ENCODE assay signal across 17 cellular contexts in the genomic region with DNA sequence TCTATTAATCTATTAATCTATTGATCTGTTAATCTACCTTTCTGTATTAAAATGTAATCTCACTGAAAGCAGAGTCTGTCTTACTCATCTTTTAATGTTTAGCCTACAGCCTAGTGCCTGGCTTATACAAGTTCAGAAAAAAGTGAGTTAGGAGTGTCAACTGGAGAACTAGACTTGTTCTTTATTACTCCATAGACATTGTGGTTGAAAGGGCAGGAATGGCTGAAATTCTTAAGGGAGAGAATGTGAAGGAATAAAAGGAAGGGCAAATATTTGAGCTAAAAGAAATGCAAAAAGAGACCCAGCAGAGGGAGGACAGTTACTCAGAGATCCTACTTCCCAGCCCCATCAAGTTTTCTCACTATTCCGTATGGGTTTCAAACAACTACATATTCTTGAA.
DNase-seq lines count a peak whose midpoint lies in the region; ATAC-seq lines count a peak whose summit lies in the region.
"Had no signal": no experiment of that assay in that cellular context is flagged by ENCODE, and none has a peak within 500 bp of the region (broad histone marks: within the 10 kb centered on the region; RNA-seq: fewer than 3 reads in every experiment).

No MANE protein-coding gene starts in this region.

- ATAC-seq in T-helper 17 cell = no peak
- ATAC-seq: psoas muscle had no signal

- peak overlapping the region; percentile 48 for H3K27ac Mint-ChIP-seq in T-helper 17 cell
- H3K27ac Mint-ChIP-seq in T-helper 2 cell treated with Interferon-gamma antibody and Interleukin-4, amounts not matched to agents 5 μg/mL and 100 μg/mL, for 36 hours = no peak overlapping the region

- DNase-seq in EH (ENCODE audit: low read depth) (peak; percentile 67), T-helper 17 cell (no peak), glomerular visceral epithelial cell (ENCODE audit: extremely low spot score) (peak; percentile 28), skeletal muscle cell (ENCODE audit: low read depth) (peak; percentile 17), NCI-H1436 (lab: John Stamatoyannopoulos, UW) (no peak), NCI-H69 (lab: John Stamatoyannopoulos, UW) (no peak)
- DNase-seq in T-helper 2 cell treated with Interferon-gamma antibody and Interleukin-4, amounts not matched to agents 5 μg/mL and 100 μg/mL, for 36 hours (ENCODE audit: low spot score) = no peak
- DNase-seq: activated CD4-positive, alpha-beta T cell treated with anti-CD3 and anti-CD28 coated beads, Interleukin-2, amount 50 U/mL, for 48 hours; activated T-cell treated with anti-CD3 and anti-CD28 coated beads for 4 hours; DMS79; erythroblast; MM.1S; psoas muscle; stimulated activated CD4-positive, alpha-beta T cell treated with anti-CD3 and anti-CD28 coated beads, Interleukin-12 subunit alpha, Interleukin-12 subunit beta, amount 100 ng/mL, for 4 hours; testis had no signal

- no peak overlapping the region for H3K4me3 ChIP-seq in skeletal muscle cell (ENCODE audit: low read depth, low read length)
- H3K4me3 ChIP-seq: BLaER1, psoas muscle, testis had no signal

- no peaks in the 10 kb centered on the region for H3K27me3 Mint-ChIP-seq in T-helper 17 cell
- H3K27me3 Mint-ChIP-seq in T-helper 2 cell treated with Interferon-gamma antibody and Interleukin-4, amounts not matched to agents 5 μg/mL and 100 μg/mL, for 36 hours (ENCODE audit: low read depth) = no peaks in the 10 kb centered on the region
- H3K27me3 Mint-ChIP-seq: activated naive CD4-positive, alpha-beta T cell treated with anti-CD3 and anti-CD28 coated beads, Interleukin-2, amount 50 U/mL, for 24 hours had no signal

- H3K9me3 ChIP-seq in T-helper 17 cell (ENCODE audit: control insufficient read depth, low read length, poor library complexity, severe bottlenecking) = peaks cover 2% of the 10 kb centered on the region
- H3K9me3 ChIP-seq: BLaER1, psoas muscle, testis had no signal

- peaks cover 11% of the 10 kb centered on the region for H3K9me3 Mint-ChIP-seq in T-helper 2 cell treated with Interferon-gamma antibody and Interleukin-4, amounts not matched to agents 5 μg/mL and 100 μg/mL, for 36 hours
- H3K9me3 Mint-ChIP-seq: activated naive CD4-positive, alpha-beta T cell treated with anti-CD3 and anti-CD28 coated beads, Interleukin-2, amount 50 U/mL, for 24 hours had no signal

- peaks cover 25% of the 10 kb centered on the region for H3K4me1 Mint-ChIP-seq in T-helper 17 cell
- H3K4me1 Mint-ChIP-seq in T-helper 2 cell treated with Interferon-gamma antibody and Interleukin-4, amounts not matched to agents 5 μg/mL and 100 μg/mL, for 36 hours (ENCODE audit: low read depth) = peaks cover 19% of the 10 kb centered on the region

- H3K4me3 Mint-ChIP-seq in T-helper 17 cell = no peak overlapping the region
- H3K4me3 Mint-ChIP-seq in T-helper 2 cell treated with Interferon-gamma antibody and Interleukin-4, amounts not matched to agents 5 μg/mL and 100 μg/mL, for 36 hours = no peak overlapping the region
- H3K4me3 Mint-ChIP-seq: activated naive CD4-positive, alpha-beta T cell treated with anti-CD3 and anti-CD28 coated beads, Interleukin-2, amount 50 U/mL, for 24 hours had no signal

- H3K36me3 Mint-ChIP-seq in T-helper 17 cell (ENCODE audit: low read depth) = peaks cover 5% of the 10 kb centered on the region
- H3K36me3 Mint-ChIP-seq in T-helper 2 cell treated with Interferon-gamma antibody and Interleukin-4, amounts not matched to agents 5 μg/mL and 100 μg/mL, for 36 hours (ENCODE audit: low read depth) = peaks cover 65% of the 10 kb centered on the region

Comparison
In these comparisons a context has a peak if more than half of its experiments do, and no peak if none do; other contexts are left out.
1. DNase-seq: peak in EH (single experiment), glomerular visceral epithelial cell (single experiment) and skeletal muscle cell (single experiment); none in T-helper 17 cell (0 of 3), NCI-H1436 (single experiment), NCI-H69 (single experiment) and T-helper 2 cell treated with Interferon-gamma antibody and Interleukin-4, amounts not matched to agents 5 μg/mL and 100 μg/mL, for 36 hours (single experiment).